Comparison of ENCODE assay signal across 20 cellular contexts in genomic region chr20:60294627-60295026, GRCh38.
DNase-seq lines count a peak whose midpoint lies in the region; ATAC-seq and TF ChIP-seq lines count a peak whose summit lies in the region.
"Had no signal": no experiment of that assay in that cellular context is flagged by ENCODE, and none has a peak within 500 bp of the region (broad histone marks: within the 10 kb centered on the region; RNA-seq: fewer than 3 reads in every experiment).

No MANE protein-coding gene starts in this region.

- H3K27ac ChIP-seq in CD8-positive, alpha-beta T cell (ENCODE audit: low read depth, low read length): no peak overlapping the region
- H3K27ac ChIP-seq: GM23248 had no signal

- no peak overlapping the region for H3K4me3 Mint-ChIP-seq in activated CD4-positive, alpha-beta T cell treated with anti-CD3 and anti-CD28 coated beads, Interleukin-2, amount 10 ng/mL, durations not matched to agents 7 days and 5 days
- no peak overlapping the region for H3K4me3 Mint-ChIP-seq in CD8-positive, alpha-beta T cell
- peak overlapping the region in 2 of 5 donors; percentile 0 to 41 for H3K4me3 Mint-ChIP-seq in immature natural killer cell
- H3K4me3 Mint-ChIP-seq in CD14-positive monocyte: no peak overlapping the region

- peaks cover 3% of the 10 kb centered on the region for H3K36me3 Mint-ChIP-seq in activated CD4-positive, alpha-beta T cell treated with anti-CD3 and anti-CD28 coated beads, Interleukin-2, amount 10 ng/mL, durations not matched to agents 7 days and 5 days (ENCODE audit: low read depth)
- H3K36me3 Mint-ChIP-seq in CD8-positive, alpha-beta T cell: peaks cover 2% of the 10 kb centered on the region
- H3K36me3 Mint-ChIP-seq in immature natural killer cell (peaks cover 8 to 22% (median 14%) of the 10 kb centered on the region in 3 donors), CD14-positive monocyte (peaks cover 0 to 13% of the 10 kb centered on the region in 2 donors)

- peak overlapping the region; percentile 52 for H3K27ac Mint-ChIP-seq in activated CD4-positive, alpha-beta T cell treated with anti-CD3 and anti-CD28 coated beads, Interleukin-2, amount 10 ng/mL, durations not matched to agents 7 days and 5 days
- peak overlapping the region; percentile 49 for H3K27ac Mint-ChIP-seq in CD8-positive, alpha-beta T cell
- H3K27ac Mint-ChIP-seq in immature natural killer cell: peak overlapping the region in 5 of 6 donors; percentile 0 to 55 (median 12)
- H3K27ac Mint-ChIP-seq in CD14-positive monocyte: no peak overlapping the region

- H3K9me2 ChIP-seq in Loucy (replicated peaks; ENCODE audit: low read depth, low read length): no peaks in the 10 kb centered on the region

- H3K9me3 Mint-ChIP-seq in activated CD4-positive, alpha-beta T cell treated with anti-CD3 and anti-CD28 coated beads, Interleukin-2, amount 10 ng/mL, durations not matched to agents 7 days and 5 days: peaks cover 25% of the 10 kb centered on the region
- H3K9me3 Mint-ChIP-seq in CD8-positive, alpha-beta T cell: peaks cover 17% of the 10 kb centered on the region
- H3K9me3 Mint-ChIP-seq in immature natural killer cell (peaks cover 3 to 13% (median 7%) of the 10 kb centered on the region in 6 donors), CD14-positive monocyte (peaks cover 15 to 34% (median 32%) of the 10 kb centered on the region in 7 donors)

- peaks cover 19% of the 10 kb centered on the region for H3K4me1 Mint-ChIP-seq in activated CD4-positive, alpha-beta T cell treated with anti-CD3 and anti-CD28 coated beads, Interleukin-2, amount 10 ng/mL, durations not matched to agents 7 days and 5 days
- peaks cover 3% of the 10 kb centered on the region for H3K4me1 Mint-ChIP-seq in CD8-positive, alpha-beta T cell (ENCODE audit: low read depth)
- peaks cover 29 to 32% of the 10 kb centered on the region in 2 donors for H3K4me1 Mint-ChIP-seq in immature natural killer cell
- no peaks in the 10 kb centered on the region for H3K4me1 Mint-ChIP-seq in CD14-positive monocyte

- no peaks in the 10 kb centered on the region for H3K4me1 ChIP-seq in CD8-positive, alpha-beta T cell (ENCODE audit: insufficient read depth, low read length)
- H3K4me1 ChIP-seq in Loucy (ENCODE audit: insufficient read depth, low read length, poor library complexity, severe bottlenecking): peaks cover 15% of the 10 kb centered on the region
- H3K4me1 ChIP-seq: BE2C had no signal

- no peak overlapping the region for H3K9ac ChIP-seq in Loucy (ENCODE audit: low read depth, low read length, poor library complexity, severe bottlenecking)
- H3K9ac ChIP-seq: GM23248 had no signal

- POLR2A ChIA-PET in activated CD4-positive, alpha-beta T cell treated with anti-CD3 and anti-CD28 coated beads, Interleukin-2, amount 10 ng/mL, durations not matched to agents 7 days and 5 days (lab: Charles Lee): no interaction called here
- POLR2A ChIA-PET in CD8-positive, alpha-beta T cell (lab: Charles Lee): no interaction called here

- no peaks in the 10 kb centered on the region for H3K27me3 ChIP-seq in CD8-positive, alpha-beta T cell (ENCODE audit: insufficient read depth, low read length)
- H3K27me3 ChIP-seq in Loucy (ENCODE audit: insufficient read depth, low read length, poor library complexity, severe bottlenecking): no peaks in the 10 kb centered on the region
- H3K27me3 ChIP-seq: BE2C had no signal

- H3K4me3 ChIP-seq in CD8-positive, alpha-beta T cell (ENCODE audit: low read depth, low read length): no peak overlapping the region
- peak overlapping the region; percentile 5 for H3K4me3 ChIP-seq in Loucy (ENCODE audit: low read length, poor library complexity, severe bottlenecking)
- H3K4me3 ChIP-seq: GM23248 had no signal

- DNase-seq in activated CD4-positive, alpha-beta T cell treated with anti-CD3 and anti-CD28 coated beads, Interleukin-2, amount 10 ng/mL, durations not matched to agents 7 days and 5 days: peak; percentile 13
- no peak for DNase-seq in activated CD4-positive, alpha-beta T cell treated with anti-CD3 and anti-CD28 coated beads, Interleukin-2, amount 50 U/mL, for 4 hours
- peak in 1 of 7 experiments; percentile 25 for DNase-seq in CD8-positive, alpha-beta T cell
- DNase-seq in immature natural killer cell (no peak), CD14-positive monocyte (ENCODE audit: low spot score) (no peak)
- DNase-seq: BE2C, DMS79 treated with DMSO at 0.1 percent for 48 hours, HCEC 1CT, NCI-H1417, NCI-H2081, NCI-H2227 treated with DMSO at 0.1 percent for 48 hours, NCI-H524, PC-3, RPMI8226, SHP77 treated with DMSO at 0.1 percent for 48 hours had no signal

- no peaks in the 10 kb centered on the region for H3K36me3 ChIP-seq in CD8-positive, alpha-beta T cell (ENCODE audit: insufficient read depth, low read length)
- no peaks in the 10 kb centered on the region for H3K36me3 ChIP-seq in Loucy (ENCODE audit: insufficient read depth, low read length)
- H3K36me3 ChIP-seq: BE2C had no signal

- no peaks in the 10 kb centered on the region for H4K20me1 ChIP-seq in Loucy (ENCODE audit: insufficient read depth, low read length, poor library complexity, severe bottlenecking)

- H3K4me2 ChIP-seq in Loucy (ENCODE audit: low read depth, low read length, poor library complexity, severe bottlenecking): peak overlapping the region; percentile 28

- H3F3A ChIP-seq in Loucy (ENCODE audit: low read depth): no peaks in the 10 kb centered on the region

- no peaks in the 10 kb centered on the region for H3K9me3 ChIP-seq in CD8-positive, alpha-beta T cell (ENCODE audit: low read length)
- H3K9me3 ChIP-seq in Loucy (ENCODE audit: insufficient read depth, low read depth, low read length): peaks cover 6% of the 10 kb centered on the region; the same call in 1 of the 2 replicates
- H3K9me3 ChIP-seq: BE2C had no signal

- TF ChIP-seq CTCF in CD8-positive, alpha-beta T cell (IDR thresholded peaks at IDR 0.05): no peak
- no peak for TF ChIP-seq CTCF in Loucy (conservative IDR thresholded peaks at IDR 0.05; ENCODE audit: low read length)
- no peak for TF ChIP-seq CTCF in CD14-positive monocyte (IDR thresholded peaks at IDR 0.05)

- ATAC-seq in CD8-positive, alpha-beta T cell: no peak
- ATAC-seq in HG03521 (IDR thresholded peaks at IDR 0.05; ENCODE audit: unreplicated experiment) (no peak), GM21717 (IDR thresholded peaks at IDR 0.05; ENCODE audit: unreplicated experiment) (no peak)
- ATAC-seq: PC-3, SK-N-SH treated with all-trans-retinoic acid at 6 μM for 48 hours had no signal

- intact Hi-C loops in CD8-positive, alpha-beta T cell (cut with DNase I, micrococcal nuclease): no loop called here
- intact Hi-C loops in CD14-positive monocyte (cut with micrococcal nuclease): no loop called here

- CTCF ChIA-PET in activated CD4-positive, alpha-beta T cell treated with anti-CD3 and anti-CD28 coated beads, Interleukin-2, amount 10 ng/mL, durations not matched to agents 7 days and 5 days (lab: Charles Lee): no interaction called here
- CTCF ChIA-PET in CD8-positive, alpha-beta T cell (lab: Charles Lee): interaction anchor here (2.1 kb wide), 1 partner anchor 32 kb away, joined by 4 read pairs; no protein-coding TSS in a partner anchor

- H3K79me2 ChIP-seq in Loucy (ENCODE audit: insufficient read depth, low read length): no peaks in the 10 kb centered on the region

- H2AFZ ChIP-seq in Loucy (ENCODE audit: low read length): no peak overlapping the region
- H2AFZ ChIP-seq: GM23248 had no signal

- H3K27me3 Mint-ChIP-seq in activated CD4-positive, alpha-beta T cell treated with anti-CD3 and anti-CD28 coated beads, Interleukin-2, amount 10 ng/mL, durations not matched to agents 7 days and 5 days: no peaks in the 10 kb centered on the region
- no peaks in the 10 kb centered on the region for H3K27me3 Mint-ChIP-seq in CD8-positive, alpha-beta T cell (ENCODE audit: low read depth)
- H3K27me3 Mint-ChIP-seq in immature natural killer cell (ENCODE audit: low read depth in 3 of 3) (peaks cover 0 to 4% (median 2%) of the 10 kb centered on the region in 3 donors), CD14-positive monocyte (ENCODE audit: low read depth in 3 of 3) (peaks cover 2 to 6% (median 3%) of the 10 kb centered on the region in 3 donors)

Comparison
In these comparisons a context has a peak if more than half of its experiments do, and no peak if none do; other contexts are left out.
1. H3K27ac Mint-ChIP-seq: peak in activated CD4-positive, alpha-beta T cell treated with anti-CD3 and anti-CD28 coated beads, Interleukin-2, amount 10 ng/mL, durations not matched to agents 7 days and 5 days (single experiment), CD8-positive, alpha-beta T cell (single experiment) and immature natural killer cell (5 of 6); none in CD14-positive monocyte (0 of 7).